In the genomic region with DNA sequence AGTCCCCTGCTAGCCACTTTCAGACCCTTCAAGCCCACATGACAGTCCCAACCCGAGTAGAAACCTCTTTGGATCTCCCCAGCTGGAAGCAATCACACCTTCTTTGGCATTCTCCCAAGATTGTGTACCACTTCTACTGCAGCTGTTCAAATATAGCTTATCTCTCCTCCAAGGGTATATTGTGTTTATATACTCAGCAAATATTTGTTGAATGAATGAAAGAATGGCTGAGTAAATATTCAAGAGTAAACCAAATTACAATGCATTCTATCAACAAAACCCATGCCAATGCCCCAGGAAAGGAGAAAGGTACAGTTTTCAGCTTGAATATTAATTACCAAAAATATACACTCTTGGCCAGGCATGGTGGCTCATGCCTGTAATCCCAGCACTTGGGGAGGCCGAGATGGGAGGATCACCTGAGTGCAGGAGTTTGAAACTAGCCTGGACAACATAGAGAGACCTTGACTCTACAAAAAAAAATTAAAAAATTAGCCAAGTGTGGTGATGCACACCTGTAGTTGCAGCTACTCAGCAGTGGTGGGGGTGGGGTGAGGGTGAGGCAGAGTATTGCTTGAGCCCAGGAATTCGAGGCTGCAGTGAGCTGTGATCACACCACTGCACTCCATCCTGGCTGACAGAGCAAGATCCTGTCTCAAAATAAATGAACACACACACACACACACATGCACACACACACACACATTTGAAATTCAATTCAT, we compare ENCODE assay signal across 12 cellular contexts.
DNase-seq lines count a peak whose midpoint lies in the region; ATAC-seq, FAIRE-seq and TF ChIP-seq lines count a peak whose summit lies in the region.
"Had no signal": no experiment of that assay in that cellular context is flagged by ENCODE, and none has a peak within 500 bp of the region (broad histone marks: within the 10 kb centered on the region; RNA-seq: fewer than 3 reads in every experiment).

No MANE protein-coding gene starts in this region.

- H3K27ac Mint-ChIP-seq in natural killer cell treated with Interleukin-12 subunit alpha and Interleukin-12 subunit beta and Interleukin-15 and Interleukin-18, amount 100 ng/mL, for 72 hours: peak overlapping the region; percentile 64

- H3K36me3 Mint-ChIP-seq in natural killer cell treated with Interleukin-12 subunit alpha and Interleukin-12 subunit beta and Interleukin-15 and Interleukin-18, amount 100 ng/mL, for 72 hours: no peaks in the 10 kb centered on the region

- FAIRE-seq in GM12891 (lab: Jason Lieb, UNC): peak; percentile 31

- ATAC-seq in natural killer cell treated with Interleukin-12 subunit alpha and Interleukin-12 subunit beta and Interleukin-15 and Interleukin-18, amount 100 ng/mL, for 72 hours: no peak
- ATAC-seq in HG03469 (IDR thresholded peaks at IDR 0.05; ENCODE audit: unreplicated experiment) (no peak), GM18870 (IDR thresholded peaks at IDR 0.05; ENCODE audit: unreplicated experiment) (no peak)

- H3K4me3 Mint-ChIP-seq in natural killer cell treated with Interleukin-12 subunit alpha and Interleukin-12 subunit beta and Interleukin-15 and Interleukin-18, amount 100 ng/mL, for 72 hours: peak overlapping the region; percentile 60

- no peak for TF ChIP-seq CTCF in GM13976 (IDR thresholded peaks at IDR 0.05; ENCODE audit: borderline replicate concordance, control extremely low read depth, extremely low read depth, insufficient read depth, missing control alignments)

- DNase-seq in GM12891 (ENCODE audit: insufficient read length, low spot score) (no peak), NCI-H146 (lab: John Stamatoyannopoulos, UW) (peak; percentile 89), SHP77 treated with DMSO at 0.1 percent for 48 hours (lab: John Stamatoyannopoulos, UW) (peak; percentile 81), GM13976 (ENCODE audit: low spot score) (no peak)
- no peak for DNase-seq in natural killer cell treated with Interleukin-12 subunit alpha and Interleukin-12 subunit beta and Interleukin-15 and Interleukin-18, amount 100 ng/mL, for 72 hours (ENCODE audit: low spot score)
- no peak for DNase-seq in activated CD4-positive, CD25-positive, alpha-beta regulatory T cell treated with anti-CD3 and anti-CD28 coated beads, Interleukin-2, amount 50 U/mL, for 72 hours
- DNase-seq: activated CD8-positive, alpha-beta memory T cell treated with anti-CD3 and anti-CD28 coated beads, Interleukin-2, amount 50 U/mL, for 4 hours; caudate nucleus; KG1; stimulated activated naive CD4-positive, alpha-beta T cell treated with Interleukin-2 at 50 U/mL for 16 hours had no signal

- in situ Hi-C loops in GM13976 (cut with MboI; ENCODE audit: low sequenced_read_pairs, unreplicated experiment): no loop called here

- H3K9me3 Mint-ChIP-seq in natural killer cell treated with Interleukin-12 subunit alpha and Interleukin-12 subunit beta and Interleukin-15 and Interleukin-18, amount 100 ng/mL, for 72 hours: no peaks in the 10 kb centered on the region

- TF ChIP-seq POLR2A in GM12891 (IDR thresholded peaks at IDR 0.05; ENCODE audit: low read depth, low read length): no peak

- H3K27me3 Mint-ChIP-seq in natural killer cell treated with Interleukin-12 subunit alpha and Interleukin-12 subunit beta and Interleukin-15 and Interleukin-18, amount 100 ng/mL, for 72 hours: no peaks in the 10 kb centered on the region

- H3K4me1 Mint-ChIP-seq in natural killer cell treated with Interleukin-12 subunit alpha and Interleukin-12 subunit beta and Interleukin-15 and Interleukin-18, amount 100 ng/mL, for 72 hours (ENCODE audit: low read depth in 2 of 2): peaks cover 38% of the 10 kb centered on the region in 2 donors

TF ChIP-seq in GM12891, 5 proteins besides CTCF, POLR2A, EP300 and RAD21:
- TF ChIP-seq TAF1 (IDR thresholded peaks at IDR 0.05; ENCODE audit: low read depth, low read length): no peak
- TF ChIP-seq POLR2AphosphoS5 (IDR thresholded peaks at IDR 0.05; ENCODE audit: low read depth, low read length): no peak
- TF ChIP-seq PAX5 (IDR thresholded peaks at IDR 0.05; ENCODE audit: insufficient read depth, low read length, severe bottlenecking): no peak
- no peak for TF ChIP-seq SPI1 (IDR thresholded peaks at IDR 0.05; ENCODE audit: low read depth, low read length)
- TF ChIP-seq POU2F2 (IDR thresholded peaks at IDR 0.05; ENCODE audit: low read depth, low read length): no peak
TF ChIP-seq in GM12891: peak in this region for 0.

Comparison
In these comparisons a context has a peak if more than half of its experiments do, and no peak if none do; other contexts are left out.
1. DNase-seq: peak in NCI-H146 (single experiment) and SHP77 treated with DMSO at 0.1 percent for 48 hours (single experiment); none in GM12891 (single experiment), natural killer cell treated with Interleukin-12 subunit alpha and Interleukin-12 subunit beta and Interleukin-15 and Interleukin-18, amount 100 ng/mL, for 72 hours (single experiment), activated CD4-positive, CD25-positive, alpha-beta regulatory T cell treated with anti-CD3 and anti-CD28 coated beads, Interleukin-2, amount 50 U/mL, for 72 hours (single experiment) and GM13976 (single experiment).